ENCODE assay signal across 18 cellular contexts in the genomic region with DNA sequence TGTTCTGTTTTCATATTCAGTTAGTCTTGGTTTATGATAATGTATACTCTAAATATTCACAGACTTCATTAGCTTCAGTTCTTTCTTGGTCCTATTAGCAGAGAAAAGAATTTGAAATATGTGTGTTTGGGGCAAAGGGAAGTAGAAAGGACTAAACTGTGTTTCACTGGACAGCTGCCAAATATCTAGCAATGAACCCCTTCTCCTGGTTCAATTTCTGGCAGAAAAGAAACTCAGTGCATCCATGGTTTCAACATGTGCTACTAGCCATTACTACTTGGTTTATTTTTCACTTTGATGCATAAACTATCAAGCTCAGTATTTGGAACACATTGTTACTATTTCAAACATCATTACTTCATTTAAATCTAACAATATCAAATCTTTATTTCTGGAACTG.
"Had no signal": no experiment of that assay in that cellular context is flagged by ENCODE, and none has a peak within 500 bp of the region (broad histone marks: within the 10 kb centered on the region; RNA-seq: fewer than 3 reads in every experiment).

No MANE protein-coding gene starts in this region.

- DNase-seq: activated CD4-positive, alpha-beta T cell treated with anti-CD3 and anti-CD28 coated beads, Interleukin-2, amount 50 U/mL, for 48 hours; activated CD4-positive, CD25-positive, alpha-beta regulatory T cell treated with anti-CD3 and anti-CD28 coated beads, Interleukin-2, amount 50 U/mL, for 72 hours; activated naive CD4-positive, alpha-beta T cell treated with anti-CD3 and anti-CD28 coated beads, Interleukin-2, amount 10 ng/mL, durations not matched to agents 7 days and 5 days; activated T-cell treated with anti-CD3 and anti-CD28 coated beads, Interleukin-2, amount 50 U/mL, for 24 hours; heart left ventricle; mammary epithelial cell; naive thymus-derived CD8-positive, alpha-beta T cell; stimulated activated CD4-positive, alpha-beta T cell treated with anti-CD3 and anti-CD28 coated beads, Interleukin-15, amount 100 ng/mL, for 24 hours; stimulated activated CD4-positive, alpha-beta T cell treated with anti-CD3 and anti-CD28 coated beads, Interleukin-4, amount 100 ng/mL, for 24 hours; stimulated activated naive CD4-positive, alpha-beta T cell treated with Interleukin-2 at 50 U/mL for 16 hours; T-cell; T-helper 9 cell; transverse colon had no signal

- H3K4me1 Mint-ChIP-seq: activated naive CD4-positive, alpha-beta T cell treated with anti-CD3 and anti-CD28 coated beads, Interleukin-2, amount 10 ng/mL, durations not matched to agents 7 days and 5 days; T-cell had no signal

- H3K4me3 ChIP-seq: ascending aorta, esophagus muscularis mucosa, heart left ventricle, right atrium auricular region, skin epidermis, transverse colon had no signal

- H3K4me3 Mint-ChIP-seq: activated naive CD4-positive, alpha-beta T cell treated with anti-CD3 and anti-CD28 coated beads, Interleukin-2, amount 10 ng/mL, durations not matched to agents 7 days and 5 days; activated T-cell treated with anti-CD3 and anti-CD28 coated beads, Interleukin-2, amount 50 U/mL, for 24 hours; naive thymus-derived CD8-positive, alpha-beta T cell; T-cell had no signal

- ATAC-seq: heart left ventricle; left lobe of liver; naive thymus-derived CD8-positive, alpha-beta T cell; T-cell had no signal

- H3K27me3 Mint-ChIP-seq: activated naive CD4-positive, alpha-beta T cell treated with anti-CD3 and anti-CD28 coated beads, Interleukin-2, amount 10 ng/mL, durations not matched to agents 7 days and 5 days; activated T-cell treated with anti-CD3 and anti-CD28 coated beads, Interleukin-2, amount 50 U/mL, for 24 hours; naive thymus-derived CD8-positive, alpha-beta T cell; T-cell had no signal

- H3K9me3 Mint-ChIP-seq: activated naive CD4-positive, alpha-beta T cell treated with anti-CD3 and anti-CD28 coated beads, Interleukin-2, amount 10 ng/mL, durations not matched to agents 7 days and 5 days had no signal

- H3K27ac Mint-ChIP-seq: activated naive CD4-positive, alpha-beta T cell treated with anti-CD3 and anti-CD28 coated beads, Interleukin-2, amount 10 ng/mL, durations not matched to agents 7 days and 5 days; activated T-cell treated with anti-CD3 and anti-CD28 coated beads, Interleukin-2, amount 50 U/mL, for 24 hours; T-cell had no signal
